20 cellular contexts compared by ENCODE assay signal in the genomic region with DNA sequence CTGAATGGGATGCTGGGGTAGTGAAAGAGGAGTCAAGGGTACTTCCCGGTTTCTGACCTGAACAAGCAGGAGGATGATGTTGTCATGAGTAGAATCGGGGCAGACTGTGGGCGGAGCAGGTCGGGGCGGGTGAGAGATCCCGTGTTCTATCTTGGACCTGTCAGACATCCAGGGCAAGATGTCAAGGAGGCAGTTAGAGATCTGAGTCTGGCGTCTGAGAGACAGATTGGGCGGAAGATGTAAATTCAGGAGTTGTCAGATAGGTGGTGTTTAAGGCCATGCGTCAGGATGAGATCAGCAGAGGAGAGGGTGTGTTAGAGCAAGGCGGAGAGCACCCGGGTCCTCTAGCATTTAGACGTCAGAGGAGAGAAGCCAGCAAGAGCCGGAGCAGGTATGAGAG.
"Had no signal": no experiment of that assay in that cellular context is flagged by ENCODE, and none has a peak within 500 bp of the region (broad histone marks: within the 10 kb centered on the region; RNA-seq: fewer than 3 reads in every experiment).

No MANE protein-coding gene starts in this region.

- DNase-seq: heart right ventricle; hypothalamus; natural killer cell; retina; right lobe of liver; stimulated activated CD4-positive, alpha-beta T cell treated with anti-CD3 and anti-CD28 coated beads, Interleukin-4, amount 100 ng/mL, for 1 hour; stimulated activated CD8-positive, alpha-beta memory T cell treated with anti-CD3 and anti-CD28 coated beads, Interleukin-4, amount 100 ng/mL, for 48 hours; stimulated activated naive CD8-positive, alpha-beta T cell treated with anti-CD3 and anti-CD28 coated beads, Interleukin-15, Interleukin-2, amounts not matched to agents 100 U/mL and 50 U/mL, for 24 hours; thyroid gland had no signal

- FAIRE-seq: colon, frontal cortex, islet of Langerhans had no signal

- H3K36me3 Mint-ChIP-seq: natural killer cell; stimulated activated effector memory CD8-positive, alpha-beta T cell treated with anti-CD3 and anti-CD28 coated beads, Interleukin-12 subunit alpha, Interleukin-12 subunit beta, amount 100 ng/mL, for 72 hours; type B pancreatic cell had no signal

- ATAC-seq: heart right ventricle; left lobe of liver; natural killer cell; right lobe of liver; stimulated activated effector memory CD8-positive, alpha-beta T cell treated with anti-CD3 and anti-CD28 coated beads, Interleukin-12 subunit alpha, Interleukin-12 subunit beta, amount 100 ng/mL, for 72 hours; stimulated activated naive CD8-positive, alpha-beta T cell treated with anti-CD3 and anti-CD28 coated beads, Interleukin-15, Interleukin-2, amounts not matched to agents 100 U/mL and 50 U/mL, for 24 hours had no signal

- H3K9me3 ChIP-seq: prostate gland, right lobe of liver, suprapubic skin, thyroid gland, vagina had no signal

- H3K4me3 ChIP-seq: heart right ventricle, prostate gland, right lobe of liver, suprapubic skin, thyroid gland, vagina had no signal

- H3K4me1 Mint-ChIP-seq: natural killer cell; stimulated activated effector memory CD8-positive, alpha-beta T cell treated with anti-CD3 and anti-CD28 coated beads, Interleukin-12 subunit alpha, Interleukin-12 subunit beta, amount 100 ng/mL, for 72 hours had no signal

- H3K9me3 Mint-ChIP-seq: dendritic cell treated with granulocyte-macrophage colony-stimulating factor and Interleukin-4, amounts not matched to agents 40 ng/mL and 50 ng/mL, for 4 days; natural killer cell; stimulated activated effector memory CD8-positive, alpha-beta T cell treated with anti-CD3 and anti-CD28 coated beads, Interleukin-12 subunit alpha, Interleukin-12 subunit beta, amount 100 ng/mL, for 72 hours; type B pancreatic cell had no signal

- H3K27ac Mint-ChIP-seq: dendritic cell treated with granulocyte-macrophage colony-stimulating factor and Interleukin-4, amounts not matched to agents 40 ng/mL and 50 ng/mL, for 4 days; natural killer cell; stimulated activated effector memory CD8-positive, alpha-beta T cell treated with anti-CD3 and anti-CD28 coated beads, Interleukin-12 subunit alpha, Interleukin-12 subunit beta, amount 100 ng/mL, for 72 hours; type B pancreatic cell had no signal

- H3K27me3 ChIP-seq: right lobe of liver, thyroid gland, vagina had no signal

- H3K4me1 ChIP-seq: heart right ventricle, parathyroid adenoma, prostate gland, right lobe of liver, thyroid gland, vagina had no signal

- H3K4me3 Mint-ChIP-seq: dendritic cell treated with granulocyte-macrophage colony-stimulating factor and Interleukin-4, amounts not matched to agents 40 ng/mL and 50 ng/mL, for 4 days; natural killer cell; stimulated activated effector memory CD8-positive, alpha-beta T cell treated with anti-CD3 and anti-CD28 coated beads, Interleukin-12 subunit alpha, Interleukin-12 subunit beta, amount 100 ng/mL, for 72 hours; type B pancreatic cell had no signal

- H3K27ac ChIP-seq: heart right ventricle, parathyroid adenoma, prostate gland, right lobe of liver, suprapubic skin, thyroid gland, vagina had no signal

- H3K36me3 ChIP-seq: heart right ventricle, prostate gland, right lobe of liver, suprapubic skin, thyroid gland, vagina had no signal
